ENCODE assay signal across 1 cellular context in genomic region chr3:57382933-57383332, GRCh38.
TF ChIP-seq lines count a peak whose summit lies in the region.

No MANE protein-coding gene starts in this region.

TF ChIP-seq in endothelial cell of umbilical vein, 7 proteins besides CTCF, POLR2A, EP300 and RAD21 (continued from another document):
- TF ChIP-seq POLR2AphosphoS5 (IDR thresholded peaks at IDR 0.05; ENCODE audit: insufficient read depth, low read depth, low read length) (no peak), EZH2 (IDR thresholded peaks at IDR 0.05; ENCODE audit: borderline replicate concordance, low read depth, low read length, severe bottlenecking) (no peak), MAX (IDR thresholded peaks at IDR 0.05; ENCODE audit: insufficient read depth, insufficient read length) (no peak)
